8 cellular contexts compared by ENCODE assay signal in the genomic region with DNA sequence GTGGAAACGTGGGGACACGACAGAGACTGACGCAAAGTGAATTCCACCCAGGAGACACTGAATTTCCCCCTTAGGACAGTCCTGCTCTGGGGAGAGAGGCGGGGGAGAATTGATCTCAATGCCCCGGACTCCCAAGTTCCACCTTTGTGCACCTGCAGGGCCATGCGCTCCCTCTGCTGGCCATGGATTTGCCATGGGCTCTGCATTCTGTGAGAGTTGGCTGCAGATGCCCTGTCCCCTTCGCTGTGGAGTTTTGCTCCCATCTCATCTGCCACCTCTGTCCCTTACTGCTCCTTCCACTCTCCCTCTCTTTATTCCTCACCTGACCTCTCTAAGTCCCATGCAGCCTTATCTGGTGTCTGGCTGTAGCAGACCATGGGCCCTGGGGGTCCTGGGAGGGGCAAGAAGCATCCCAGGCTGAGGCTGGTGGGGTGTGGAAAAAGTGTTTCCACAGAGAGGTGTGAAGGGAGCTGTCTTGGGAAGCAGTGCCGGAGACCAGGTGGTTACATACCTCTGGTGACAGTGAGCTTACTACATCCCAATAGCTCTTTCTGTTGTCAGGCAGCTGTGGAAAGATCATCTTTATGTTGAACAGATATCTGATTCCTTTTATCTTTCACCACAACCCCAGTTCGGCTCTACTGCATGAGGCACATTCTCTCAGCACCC. TPM values are rescaled to one million over a fixed set of nuclear protein-coding genes. Genes with fewer than 3 reads are reported as not detected.
A peak's percentile ranks its signal among the peaks of the same experiment; 100 is the strongest.
DNase-seq lines count a peak whose midpoint lies in the region; ATAC-seq and TF ChIP-seq lines count a peak whose summit lies in the region.

No MANE protein-coding gene starts in this region.

- H3K9me2 ChIP-seq in Karpas-422 (replicated peaks; ENCODE audit: insufficient read depth, low read length): no peaks in the 10 kb centered on the region

- H3K27ac ChIP-seq in DND-41 (ENCODE audit: low read length) (no peak overlapping the region), Karpas-422 (ENCODE audit: low read length) (no peak overlapping the region), adrenal gland (no peak overlapping the region)

- H3K4me3 ChIP-seq in DND-41 (ENCODE audit: low read depth in 1 of 2, low read length in 2 of 2) (no peak overlapping the region), Karpas-422 (ENCODE audit: low read length) (no peak overlapping the region), adrenal gland (no peak overlapping the region)

- no peaks in the 10 kb centered on the region for H3K36me3 Mint-ChIP-seq in T-helper 2 cell treated with Interferon-gamma antibody and Interleukin-4, amounts not matched to agents 5 μg/mL and 100 μg/mL, for 36 hours (ENCODE audit: low read depth)

- no peak for TF ChIP-seq POLR2A in adrenal gland (IDR thresholded peaks at IDR 0.05)

- H3K79me2 ChIP-seq in DND-41 (ENCODE audit: insufficient read depth, low read length) (no peaks in the 10 kb centered on the region), Karpas-422 (ENCODE audit: low read length) (no peaks in the 10 kb centered on the region)

- H3K9me3 Mint-ChIP-seq in T-helper 2 cell treated with Interferon-gamma antibody and Interleukin-4, amounts not matched to agents 5 μg/mL and 100 μg/mL, for 36 hours: no peaks in the 10 kb centered on the region

- peaks cover 4% of the 10 kb centered on the region for H3K27me3 ChIP-seq in DND-41 (ENCODE audit: insufficient read depth, low read length, poor library complexity)
- no peaks in the 10 kb centered on the region for H3K27me3 ChIP-seq in Karpas-422 (ENCODE audit: low read length)
- H3K27me3 ChIP-seq in adrenal gland: peaks cover 3% of the 10 kb centered on the region

- H3K9ac ChIP-seq in DND-41 (ENCODE audit: low read depth, low read length) (no peak overlapping the region), Karpas-422 (ENCODE audit: low read length) (no peak overlapping the region)

- ATAC-seq in DND-41 (ENCODE audit: insufficient read depth, low read depth): no peak
- ATAC-seq in left colon: peak; percentile 67
- no peak for ATAC-seq in GM19395 (IDR thresholded peaks at IDR 0.05; ENCODE audit: unreplicated experiment)
- ATAC-seq in HG02938 (IDR thresholded peaks at IDR 0.05; ENCODE audit: unreplicated experiment): no peak
- ATAC-seq in HG03095 (IDR thresholded peaks at IDR 0.05; ENCODE audit: unreplicated experiment): no peak

- WGBS in adrenal gland, 4 donors: 35 to 50% (median 41%) methylated on average over 9 of the region's 9 CpGs

- peaks cover 3% of the 10 kb centered on the region for H3K27me3 Mint-ChIP-seq in T-helper 2 cell treated with Interferon-gamma antibody and Interleukin-4, amounts not matched to agents 5 μg/mL and 100 μg/mL, for 36 hours (ENCODE audit: low read depth)

- H3K4me1 ChIP-seq in DND-41 (ENCODE audit: insufficient read depth, low read length): no peaks in the 10 kb centered on the region
- H3K4me1 ChIP-seq in Karpas-422 (ENCODE audit: low read length): peaks cover 26% of the 10 kb centered on the region
- H3K4me1 ChIP-seq in adrenal gland (replicated peaks in 1 of 2): no peaks in the 10 kb centered on the region

- H3K4me3 Mint-ChIP-seq in T-helper 2 cell treated with Interferon-gamma antibody and Interleukin-4, amounts not matched to agents 5 μg/mL and 100 μg/mL, for 36 hours: no peak overlapping the region

- DNase-seq in DND-41: peak; percentile 16
- peak; percentile 74 for DNase-seq in Karpas-422
- peak in 5 of 7 donors; percentile 35 to 67 (median 40) for DNase-seq in adrenal gland
- peak in 1 of 2 donors; percentile 85 for DNase-seq in left colon
- DNase-seq in T-helper 2 cell treated with Interferon-gamma antibody and Interleukin-4, amounts not matched to agents 5 μg/mL and 100 μg/mL, for 36 hours (ENCODE audit: low spot score): no peak

- no peak overlapping the region for H2AFZ ChIP-seq in DND-41 (ENCODE audit: low read depth, low read length)
- no peak overlapping the region for H2AFZ ChIP-seq in Karpas-422 (ENCODE audit: low read length)

- no peaks in the 10 kb centered on the region for H3K9me3 ChIP-seq in DND-41 (ENCODE audit: insufficient read depth, low read length, severe bottlenecking)
- no peaks in the 10 kb centered on the region for H3K9me3 ChIP-seq in Karpas-422 (ENCODE audit: low read length)
- H3K9me3 ChIP-seq in adrenal gland (replicated peaks in 1 of 3): no peaks in the 10 kb centered on the region

- no peak overlapping the region for H3K27ac Mint-ChIP-seq in T-helper 2 cell treated with Interferon-gamma antibody and Interleukin-4, amounts not matched to agents 5 μg/mL and 100 μg/mL, for 36 hours

- peak; percentile 45 for TF ChIP-seq CTCF in DND-41 (IDR thresholded peaks at IDR 0.05; ENCODE audit: borderline replicate concordance, extremely low read depth, low read length, poor library complexity, severe bottlenecking)
- peak; percentile 8 to 44 (median 32) for TF ChIP-seq CTCF in adrenal gland (IDR thresholded peaks at IDR 0.05)

- peaks cover 7% of the 10 kb centered on the region for H3K4me1 Mint-ChIP-seq in T-helper 2 cell treated with Interferon-gamma antibody and Interleukin-4, amounts not matched to agents 5 μg/mL and 100 μg/mL, for 36 hours (ENCODE audit: low read depth)

- no peak overlapping the region for H3K4me2 ChIP-seq in DND-41 (ENCODE audit: insufficient read depth, low read length)
- no peak overlapping the region for H3K4me2 ChIP-seq in Karpas-422 (ENCODE audit: low read depth, low read length, poor library complexity, severe bottlenecking)

- H3K36me3 ChIP-seq in DND-41 (ENCODE audit: insufficient read depth, low read length) (no peaks in the 10 kb centered on the region), Karpas-422 (ENCODE audit: insufficient read depth, low read length) (no peaks in the 10 kb centered on the region), adrenal gland (replicated peaks in 1 of 2) (no peaks in the 10 kb centered on the region)

- intact Hi-C loops in adrenal gland (cut with DNase I) (loop anchor here (5.0 kb wide), 1 partner anchor 176 kb away; no protein-coding TSS in a partner anchor), left colon (cut with DNase I, micrococcal nuclease) (loop anchor here in 1 of 2 donors (5.0 kb wide), 1 partner anchor 176 kb away; no protein-coding TSS in a partner anchor)

- H4K20me1 ChIP-seq in DND-41 (ENCODE audit: insufficient read depth, low read length) (no peaks in the 10 kb centered on the region), Karpas-422 (ENCODE audit: insufficient read depth, low read depth, low read length) (no peaks in the 10 kb centered on the region)

RNA-seq across cellular contexts. Expression of a gene that starts 14.3 kb away (rescaled TPM):
- total RNA-seq in Karpas-422 (2014; rRNA removed; shearing (Covaris generic); ENCODE audit: low replicate concordance): not detected in 2 replicates
- total RNA-seq in adrenal gland: 1 to 10 TPM in 1 of 8 donors, under 1 TPM in 1, not detected in 6; 0.60 to 2.9 TPM
- 10 to 100 TPM in 1 of 3 donors, under 1 TPM in 2; 0.44 to 11.5 (median 0.68) TPM for polyA plus RNA-seq in adrenal gland
- total RNA-seq in left colon: not detected
